ENCODE assay signal across 23 cellular contexts in the genomic region with DNA sequence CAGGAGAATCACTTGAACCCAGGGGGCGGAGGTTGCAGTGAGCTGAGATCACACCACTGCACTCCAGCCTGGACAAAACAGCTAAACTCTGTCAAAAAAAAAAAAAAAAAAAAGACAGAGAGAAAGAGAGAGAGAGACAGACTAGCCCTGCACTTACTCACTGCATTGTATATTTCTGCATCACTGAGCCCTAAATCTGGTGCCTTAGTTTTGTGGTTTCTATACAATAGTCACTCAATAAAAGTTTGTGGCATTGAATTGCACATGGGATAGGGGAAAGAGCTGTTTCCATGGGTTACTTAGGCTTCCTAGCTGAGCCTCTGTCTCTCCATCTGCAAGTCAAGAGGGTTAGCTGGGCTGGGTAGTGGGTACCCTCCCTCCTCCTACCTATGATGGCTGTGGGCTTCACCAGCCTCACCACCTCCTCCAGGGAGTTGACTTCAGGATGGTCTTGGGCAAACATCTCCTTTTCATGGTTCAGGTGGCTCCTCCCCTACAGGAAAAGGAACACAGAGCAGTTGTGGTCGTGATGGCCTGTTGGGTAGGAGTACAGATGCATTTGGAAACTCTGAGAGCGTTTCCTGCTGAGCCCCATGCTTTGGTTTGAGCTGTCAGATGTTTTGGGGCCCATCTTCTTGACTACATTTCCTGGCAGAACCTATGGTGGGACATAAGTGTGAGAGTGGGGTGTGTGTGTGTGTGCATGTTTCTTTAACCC.
A peak's percentile ranks its signal among the peaks of the same experiment; 100 is the strongest.
DNase-seq lines count a peak whose midpoint lies in the region; ATAC-seq and TF ChIP-seq lines count a peak whose summit lies in the region.
"Had no signal": no experiment of that assay in that cellular context is flagged by ENCODE, and none has a peak within 500 bp of the region (broad histone marks: within the 10 kb centered on the region; RNA-seq: fewer than 3 reads in every experiment).

No MANE protein-coding gene starts in this region.

- H3K9me3 Mint-ChIP-seq in activated T-cell treated with anti-CD3 and anti-CD28 coated beads, Interleukin-2, amount 50 U/mL, for 4 hours = no peaks in the 10 kb centered on the region
- H3K9me3 Mint-ChIP-seq in T-helper 2 cell treated with Interferon-gamma antibody and Interleukin-4, amounts not matched to agents 5 μg/mL and 100 μg/mL, for 36 hours = no peaks in the 10 kb centered on the region
- H3K9me3 Mint-ChIP-seq: CD4-positive, alpha-beta memory T cell had no signal

- ATAC-seq in activated T-cell treated with anti-CD3 and anti-CD28 coated beads, Interleukin-2, amount 50 U/mL, for 4 hours = peak; percentile 47 to 64
- ATAC-seq in GM21529 (IDR thresholded peaks at IDR 0.05; ENCODE audit: unreplicated experiment) (peak; percentile 43), HG03571 (IDR thresholded peaks at IDR 0.05; ENCODE audit: unreplicated experiment) (no peak)
- ATAC-seq: esophagus mucosa, left lobe of liver had no signal

- no peak overlapping the region for H3K4me3 ChIP-seq in dorsolateral prefrontal cortex
- H3K4me3 ChIP-seq: cardiac muscle cell, spleen, upper lobe of left lung had no signal

- H3K4me3 Mint-ChIP-seq in activated T-cell treated with anti-CD3 and anti-CD28 coated beads, Interleukin-2, amount 50 U/mL, for 4 hours = no peak overlapping the region
- no peak overlapping the region for H3K4me3 Mint-ChIP-seq in T-helper 2 cell treated with Interferon-gamma antibody and Interleukin-4, amounts not matched to agents 5 μg/mL and 100 μg/mL, for 36 hours
- H3K4me3 Mint-ChIP-seq: CD4-positive, alpha-beta memory T cell had no signal

- no peak overlapping the region for H3K27ac ChIP-seq in dorsolateral prefrontal cortex
- H3K27ac ChIP-seq: cardiac muscle cell, neutrophil, spleen, upper lobe of left lung, VCaP had no signal

- no peak for DNase-seq in activated T-cell treated with anti-CD3 and anti-CD28 coated beads, Interleukin-2, amount 50 U/mL, for 4 hours
- DNase-seq in activated T-cell treated with anti-CD3 and anti-CD28 coated beads for 4 hours (no peak), renal cortical epithelial cell (ENCODE audit: low read depth) (peak; percentile 37), CD1c-positive myeloid dendritic cell (ENCODE audit: extremely low spot score) (no peak), dorsolateral prefrontal cortex (no peak)
- peak; percentile 49 for DNase-seq in T-helper 2 cell treated with Interferon-gamma antibody and Interleukin-4, amounts not matched to agents 5 μg/mL and 100 μg/mL, for 36 hours (ENCODE audit: low spot score)
- DNase-seq: ACHN; CD4-positive, alpha-beta memory T cell; DMS79; H7; NCI-H1105; NCI-H2107; NCI-H510A treated with DMSO at 0.1 percent for 48 hours; spleen; stimulated activated naive CD4-positive, alpha-beta T cell treated with Interleukin-2 at 50 U/mL for 16 hours; upper lobe of left lung had no signal

- no peaks in the 10 kb centered on the region for H3K27me3 Mint-ChIP-seq in activated T-cell treated with anti-CD3 and anti-CD28 coated beads, Interleukin-2, amount 50 U/mL, for 4 hours (ENCODE audit: low read depth)
- no peaks in the 10 kb centered on the region for H3K27me3 Mint-ChIP-seq in T-helper 2 cell treated with Interferon-gamma antibody and Interleukin-4, amounts not matched to agents 5 μg/mL and 100 μg/mL, for 36 hours (ENCODE audit: low read depth)

- intact Hi-C loops in dorsolateral prefrontal cortex (cut with DNase I) = no loop called here

- peaks cover 7% of the 10 kb centered on the region for H3K4me1 Mint-ChIP-seq in activated T-cell treated with anti-CD3 and anti-CD28 coated beads, Interleukin-2, amount 50 U/mL, for 4 hours (ENCODE audit: low read depth)
- peaks cover 13% of the 10 kb centered on the region for H3K4me1 Mint-ChIP-seq in T-helper 2 cell treated with Interferon-gamma antibody and Interleukin-4, amounts not matched to agents 5 μg/mL and 100 μg/mL, for 36 hours (ENCODE audit: low read depth)

- no peak for TF ChIP-seq CTCF in dorsolateral prefrontal cortex (IDR thresholded peaks at IDR 0.05 in 54 of 56, conservative IDR thresholded peaks at IDR 0.05 in 2 of 56; ENCODE audit: low read depth in 1 of 56, partially characterized antibody in 56 of 56)

- peak overlapping the region; percentile 32 for H3K27ac Mint-ChIP-seq in T-helper 2 cell treated with Interferon-gamma antibody and Interleukin-4, amounts not matched to agents 5 μg/mL and 100 μg/mL, for 36 hours
- H3K27ac Mint-ChIP-seq: CD4-positive, alpha-beta memory T cell had no signal

- H3K27me3 ChIP-seq in dorsolateral prefrontal cortex = no peaks in the 10 kb centered on the region
- H3K27me3 ChIP-seq: cardiac muscle cell, neutrophil, spleen, upper lobe of left lung had no signal

- peaks cover 9% of the 10 kb centered on the region for H3K36me3 Mint-ChIP-seq in activated T-cell treated with anti-CD3 and anti-CD28 coated beads, Interleukin-2, amount 50 U/mL, for 4 hours (ENCODE audit: insufficient read depth)
- peaks cover 2% of the 10 kb centered on the region for H3K36me3 Mint-ChIP-seq in T-helper 2 cell treated with Interferon-gamma antibody and Interleukin-4, amounts not matched to agents 5 μg/mL and 100 μg/mL, for 36 hours (ENCODE audit: low read depth)

Comparison
In these comparisons a context has a peak if more than half of its experiments do, and no peak if none do; other contexts are left out.
1. DNase-seq: peak in T-helper 2 cell treated with Interferon-gamma antibody and Interleukin-4, amounts not matched to agents 5 μg/mL and 100 μg/mL, for 36 hours (single experiment) and renal cortical epithelial cell (single experiment); none in activated T-cell treated with anti-CD3 and anti-CD28 coated beads, Interleukin-2, amount 50 U/mL, for 4 hours (single experiment), activated T-cell treated with anti-CD3 and anti-CD28 coated beads for 4 hours (single experiment), CD1c-positive myeloid dendritic cell (single experiment) and dorsolateral prefrontal cortex (0 of 10).